In the genomic region with DNA sequence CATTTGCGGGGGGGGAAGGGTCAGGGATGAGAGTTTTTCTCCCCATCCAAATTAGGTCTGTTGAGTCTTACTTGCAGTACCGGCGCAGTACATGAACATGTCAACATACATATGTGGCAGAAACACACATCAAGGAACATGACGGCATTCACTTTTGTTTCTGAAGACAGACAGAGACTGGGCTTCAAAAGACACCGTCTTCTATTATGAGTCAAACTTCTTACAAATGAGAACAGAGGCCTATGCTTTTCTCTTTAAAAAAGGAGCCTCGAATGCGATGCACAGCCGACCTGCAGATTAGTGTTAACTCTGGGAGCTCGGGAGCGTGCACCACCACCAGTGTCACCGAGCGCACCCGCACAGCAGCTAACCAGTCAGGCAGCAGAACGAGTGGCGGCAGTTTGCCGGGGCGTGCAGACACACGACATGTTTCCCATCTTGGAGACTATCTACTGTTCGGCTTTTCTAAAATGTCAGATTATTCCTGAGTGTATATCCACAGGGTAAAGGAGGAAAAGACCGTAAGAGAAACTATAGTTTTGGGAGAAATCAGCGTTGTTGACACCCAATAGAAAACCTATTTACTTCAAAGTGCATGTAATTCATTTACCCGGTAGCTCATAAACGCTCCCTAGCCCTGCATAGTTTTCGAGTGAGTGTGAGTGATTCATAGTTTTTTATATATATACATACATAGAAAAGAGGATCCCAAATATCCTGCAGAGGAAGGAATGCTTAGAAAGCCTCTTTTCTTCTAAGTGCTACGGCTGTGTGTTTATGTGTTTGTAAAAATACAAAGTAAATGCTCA, we compare ENCODE assay signal across 15 cellular contexts. TPM values are rescaled to one million over a fixed set of nuclear protein-coding genes. Genes with fewer than 3 reads are reported as not detected.
DNase-seq lines count a peak whose midpoint lies in the region; ATAC-seq, FAIRE-seq and TF ChIP-seq lines count a peak whose summit lies in the region.
"Had no signal": no experiment of that assay in that cellular context is flagged by ENCODE, and none has a peak within 500 bp of the region (broad histone marks: within the 10 kb centered on the region; RNA-seq: fewer than 3 reads in every experiment).

No MANE protein-coding gene starts in this region.

- ATAC-seq in activated T-cell treated with anti-CD3 and anti-CD28 coated beads, Interleukin-2, amount 50 U/mL, for 4 hours = peak; percentile 53 to 70
- ATAC-seq in GM19452 (IDR thresholded peaks at IDR 0.05; ENCODE audit: unreplicated experiment) = no peak
- ATAC-seq: natural killer cell treated with Interleukin-12 subunit alpha and Interleukin-12 subunit beta and Interleukin-15 and Interleukin-18, amount 100 ng/mL, for 72 hours had no signal

- peak overlapping the region; percentile 31 for H3K9ac ChIP-seq in skeletal muscle satellite cell (ENCODE audit: low read depth, low read length)

- no peaks in the 10 kb centered on the region for H3K4me1 Mint-ChIP-seq in activated T-cell treated with anti-CD3 and anti-CD28 coated beads, Interleukin-2, amount 50 U/mL, for 4 hours (ENCODE audit: low read depth)

- peak overlapping the region; percentile 64 for H3K4me2 ChIP-seq in skeletal muscle satellite cell (ENCODE audit: low read length)

- H3K36me3 ChIP-seq in skeletal muscle satellite cell (ENCODE audit: insufficient read depth, low read length) = peaks cover 36% of the 10 kb centered on the region

- TF ChIP-seq CTCF in epithelial cell of proximal tubule (conservative IDR thresholded peaks at IDR 0.05; ENCODE audit: low read depth, low read length) = no peak
- no peak for TF ChIP-seq CTCF in coronary artery (IDR thresholded peaks at IDR 0.05)

- H3K4me3 ChIP-seq in epithelial cell of proximal tubule (ENCODE audit: low read depth, low read length) = no peak overlapping the region
- H3K4me3 ChIP-seq in skeletal muscle satellite cell (ENCODE audit: low read length) = no peak overlapping the region
- H3K4me3 ChIP-seq in coronary artery = no peak overlapping the region
- H3K4me3 ChIP-seq: tibial nerve had no signal

- peak; percentile 88 for FAIRE-seq in RCC 7860 (lab: Jason Lieb, UNC)
- FAIRE-seq: A204.1 had no signal

- peaks cover 16% of the 10 kb centered on the region for H3K36me3 Mint-ChIP-seq in activated T-cell treated with anti-CD3 and anti-CD28 coated beads, Interleukin-2, amount 50 U/mL, for 4 hours (ENCODE audit: insufficient read depth)

- H3K27me3 ChIP-seq in skeletal muscle satellite cell (ENCODE audit: control insufficient read depth, insufficient read depth, low read length) = no peaks in the 10 kb centered on the region
- H3K27me3 ChIP-seq: tibial nerve had no signal

- intact Hi-C loops in posterior vena cava (cut with DNase I) = no loop called here

- no peaks in the 10 kb centered on the region for H3K27me3 Mint-ChIP-seq in activated T-cell treated with anti-CD3 and anti-CD28 coated beads, Interleukin-2, amount 50 U/mL, for 4 hours (ENCODE audit: low read depth)
- H3K27me3 Mint-ChIP-seq: natural killer cell treated with Interleukin-12 subunit alpha and Interleukin-12 subunit beta and Interleukin-15 and Interleukin-18, amount 100 ng/mL, for 72 hours had no signal

- H3K9me3 ChIP-seq in skeletal muscle satellite cell (replicated peaks; ENCODE audit: low read length) = no peaks in the 10 kb centered on the region
- H3K9me3 ChIP-seq: tibial nerve had no signal

- H3K4me1 ChIP-seq in skeletal muscle satellite cell (ENCODE audit: control insufficient read depth, insufficient read depth, low read length) = peaks cover 17% of the 10 kb centered on the region
- H3K4me1 ChIP-seq: tibial nerve had no signal

- H3K4me3 Mint-ChIP-seq in activated T-cell treated with anti-CD3 and anti-CD28 coated beads, Interleukin-2, amount 50 U/mL, for 4 hours = no peak overlapping the region
- H3K4me3 Mint-ChIP-seq: natural killer cell treated with Interleukin-12 subunit alpha and Interleukin-12 subunit beta and Interleukin-15 and Interleukin-18, amount 100 ng/mL, for 72 hours had no signal

- no peak overlapping the region for H3K27ac ChIP-seq in coronary artery
- H3K27ac ChIP-seq: tibial nerve, VCaP had no signal

- DNase-seq in activated T-cell treated with anti-CD3 and anti-CD28 coated beads, Interleukin-2, amount 50 U/mL, for 4 hours = no peak
- DNase-seq in activated T-cell treated with anti-CD3 and anti-CD28 coated beads, Interleukin-2, amount 50 U/mL, for 1 hour = no peak
- DNase-seq in RCC 7860 (ENCODE audit: low spot score) (peak; percentile 65), epithelial cell of proximal tubule (ENCODE audit: low read depth) (peak; percentile 36), posterior vena cava (ENCODE audit: low spot score) (no peak), coronary artery (ENCODE audit: low spot score) (no peak)
- DNase-seq: NCI-H1048, NCI-H510A treated with DMSO at 0.1 percent for 48 hours, SHP77 had no signal

- H3K9me3 Mint-ChIP-seq in activated T-cell treated with anti-CD3 and anti-CD28 coated beads, Interleukin-2, amount 50 U/mL, for 4 hours = no peaks in the 10 kb centered on the region
- H3K9me3 Mint-ChIP-seq: natural killer cell treated with Interleukin-12 subunit alpha and Interleukin-12 subunit beta and Interleukin-15 and Interleukin-18, amount 100 ng/mL, for 72 hours had no signal

RNA-seq across cellular contexts. Expression of a gene that starts 33.0 kb away (rescaled TPM):
- 10 to 100 TPM; 25.4 to 30.2 (median 27.0) TPM for total RNA-seq in activated T-cell treated with anti-CD3 and anti-CD28 coated beads, Interleukin-2, amount 50 U/mL, for 4 hours
- 24.8 and 45.7 TPM in 2 replicates for total RNA-seq in epithelial cell of proximal tubule
- total RNA-seq in skeletal muscle satellite cell (2012; rRNA removed) = 16.7 and 18.3 TPM in 2 replicates
- 10 to 100 TPM; 18.2 to 18.7 TPM for total RNA-seq in posterior vena cava

RNA-seq across cellular contexts. Expression of a gene that starts 33.2 kb away (rescaled TPM):
- 10 to 100 TPM; 16.0 to 17.7 (median 16.9) TPM for total RNA-seq in activated T-cell treated with anti-CD3 and anti-CD28 coated beads, Interleukin-2, amount 50 U/mL, for 4 hours
- total RNA-seq in epithelial cell of proximal tubule = 16.7 and 17.4 TPM in 2 replicates
- 22.3 and 23.3 TPM in 2 replicates for total RNA-seq in skeletal muscle satellite cell (2012; rRNA removed)
- total RNA-seq in posterior vena cava = 1 to 10 TPM; 7.5 to 9.1 TPM

RNA-seq across cellular contexts. Expression of a gene that starts 55.0 kb away (rescaled TPM):
- 10 to 100 TPM; 20.0 to 21.0 (median 20.7) TPM for total RNA-seq in activated T-cell treated with anti-CD3 and anti-CD28 coated beads, Interleukin-2, amount 50 U/mL, for 4 hours
- total RNA-seq in epithelial cell of proximal tubule = 3.3 and 13.1 TPM in 2 replicates
- 6.8 and 8.3 TPM in 2 replicates for total RNA-seq in skeletal muscle satellite cell (2012; rRNA removed)
- total RNA-seq in posterior vena cava = 10 to 100 TPM; 13.6 to 16.3 TPM

RNA-seq across cellular contexts. Expression of a gene that starts 55.4 kb away (rescaled TPM):
- 10 to 100 TPM; 15.9 to 19.3 (median 16.8) TPM for total RNA-seq in activated T-cell treated with anti-CD3 and anti-CD28 coated beads, Interleukin-2, amount 50 U/mL, for 4 hours
- 13.7 and 19.7 TPM in 2 replicates for total RNA-seq in epithelial cell of proximal tubule
- total RNA-seq in skeletal muscle satellite cell (2012; rRNA removed) = 6.1 and 8.5 TPM in 2 replicates
- total RNA-seq in posterior vena cava = 10 to 100 TPM; 21.7 to 21.8 TPM

Comparison
In these comparisons a context has a peak if more than half of its experiments do, and no peak if none do; other contexts are left out.
1. DNase-seq: peak in RCC 7860 (single experiment) and epithelial cell of proximal tubule (single experiment); none in activated T-cell treated with anti-CD3 and anti-CD28 coated beads, Interleukin-2, amount 50 U/mL, for 4 hours (single experiment), activated T-cell treated with anti-CD3 and anti-CD28 coated beads, Interleukin-2, amount 50 U/mL, for 1 hour (single experiment), posterior vena cava (single experiment) and coronary artery (single experiment).